26 cellular contexts compared by ENCODE assay signal in the genomic region with DNA sequence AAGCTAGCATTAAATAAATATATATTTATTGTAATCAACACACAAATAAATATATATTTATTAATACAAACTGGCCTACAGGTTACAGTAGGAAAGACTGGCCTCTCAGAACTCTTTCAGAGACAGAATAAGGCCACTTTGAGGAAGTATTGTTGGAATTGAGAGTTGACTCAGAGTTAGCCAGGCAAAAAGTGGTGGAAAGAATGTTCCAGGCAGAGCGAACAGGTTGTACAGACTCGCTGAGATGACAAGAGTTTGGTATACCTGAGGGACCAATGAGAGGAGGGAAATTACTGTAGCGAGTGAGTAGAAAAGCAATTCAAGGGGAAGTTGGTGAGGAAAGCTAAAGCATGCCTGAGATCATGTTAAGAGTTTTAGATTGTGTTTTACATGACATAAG. TPM values are rescaled to one million over a fixed set of nuclear protein-coding genes. Genes with fewer than 3 reads are reported as not detected.
DNase-seq lines count a peak whose midpoint lies in the region; ATAC-seq, FAIRE-seq and TF ChIP-seq lines count a peak whose summit lies in the region.
"Had no signal": no experiment of that assay in that cellular context is flagged by ENCODE, and none has a peak within 500 bp of the region (broad histone marks: within the 10 kb centered on the region; RNA-seq: fewer than 3 reads in every experiment).

No MANE protein-coding gene starts in this region.

- FAIRE-seq in keratinocyte (lab: Jason Lieb, UNC): peak; percentile 65
- FAIRE-seq: A549, D721Med, GM12891, GM18507, H1 had no signal

- H2AFZ ChIP-seq in keratinocyte (ENCODE audit: control insufficient read depth, low read length): no peak overlapping the region
- H2AFZ ChIP-seq: GM23248 had no signal

- peak; percentile 65 for DNase-seq in epithelial cell of esophagus (ENCODE audit: low read depth)
- no peak for DNase-seq in keratinocyte (ENCODE audit: low read depth, low spot score)
- DNase-seq in thyroid gland: peak; percentile 27 to 35
- no peak for DNase-seq in aorta
- no peak for DNase-seq in G401 (ENCODE audit: low spot score)
- DNase-seq: 8988T; ACHN; AML-193; BE2C; CD4-positive, alpha-beta T cell; CD8-positive, alpha-beta memory T cell; DMS 273 treated with DMSO at 0.1 percent for 48 hours; DMS79; EL; GF-D8; GM23248; H7; HCEC 1CT had no signal

- no peaks in the 10 kb centered on the region for H4K20me1 ChIP-seq in keratinocyte (ENCODE audit: control insufficient read depth, extremely low read depth, insufficient read depth, low read length)
- H4K20me1 ChIP-seq: BLaER1 treated with 17β-estradiol and CSF1 and Interleukin-3, amounts not matched to agents 10 nM and 100 nM had no signal

- H3K4me3 ChIP-seq in epithelial cell of esophagus (ENCODE audit: low read length): no peak overlapping the region
- no peak overlapping the region for H3K4me3 ChIP-seq in keratinocyte (ENCODE audit: control insufficient read depth in 2 of 3, extremely low read depth in 1 of 3, insufficient read depth in 2 of 3, low read depth in 1 of 3, low read length in 3 of 3)
- H3K4me3 ChIP-seq in thyroid gland (replicated peaks in 1 of 3): no peak overlapping the region
- H3K4me3 ChIP-seq in aorta (ENCODE audit: low read length in 2 of 2): no peak overlapping the region
- H3K4me3 ChIP-seq: A549; BLaER1 treated with 17β-estradiol and CSF1 and Interleukin-3, amounts not matched to agents 10 nM and 100 nM; GM23248 had no signal

- intact Hi-C loops in thyroid gland (cut with DNase I) (no loop called here), aorta (cut with DNase I) (no loop called here)

- H3K27me3 ChIP-seq in keratinocyte (ENCODE audit: control insufficient read depth, extremely low read depth, insufficient read depth, low read length) (no peaks in the 10 kb centered on the region), thyroid gland (no peaks in the 10 kb centered on the region), aorta (ENCODE audit: control insufficient read depth in 1 of 2, insufficient read depth in 2 of 2, low read length in 1 of 2) (no peaks in the 10 kb centered on the region)
- H3K27me3 ChIP-seq: BLaER1 treated with 17β-estradiol and CSF1 and Interleukin-3, amounts not matched to agents 10 nM and 100 nM had no signal

- H3K27ac ChIP-seq in keratinocyte (ENCODE audit: control insufficient read depth, insufficient read depth, low read length): no peak overlapping the region
- no peak overlapping the region for H3K27ac ChIP-seq in thyroid gland
- H3K27ac ChIP-seq in aorta (ENCODE audit: low read depth in 1 of 2, low read length in 2 of 2): no peak overlapping the region
- H3K27ac ChIP-seq: A549; BLaER1 treated with 17β-estradiol and CSF1 and Interleukin-3, amounts not matched to agents 10 nM and 100 nM; GM23248 had no signal

- dilution Hi-C loops in keratinocyte (cut with MboI; ENCODE audit: extremely low pct_ligation_motif_present, low sequenced_read_pairs): no loop called here

- 44 to 50% methylated on average over 3 of the region's 3 CpGs for WGBS in thyroid gland, 2 donors
- WGBS in aorta, 2 donors: 86 to 90% methylated on average over 3 of the region's 3 CpGs

- no peak overlapping the region for H3K4me2 ChIP-seq in keratinocyte (ENCODE audit: control insufficient read depth, extremely low read depth, insufficient read depth, low read depth, low read length)
- H3K4me2 ChIP-seq: A549; BLaER1 treated with 17β-estradiol and CSF1 and Interleukin-3, amounts not matched to agents 10 nM and 100 nM had no signal

- in situ Hi-C loops in G401 (cut with HindIII; ENCODE audit: low sequenced_read_pairs): no loop called here

- ATAC-seq in aorta (ENCODE audit: low FRiP score) (no peak), GM21786 (IDR thresholded peaks at IDR 0.05; ENCODE audit: unreplicated experiment) (no peak)
- ATAC-seq: A549 had no signal

- H3K9me3 ChIP-seq in keratinocyte (ENCODE audit: control insufficient read depth, low read depth, low read length) (no peaks in the 10 kb centered on the region), thyroid gland (no peaks in the 10 kb centered on the region), aorta (ENCODE audit: control insufficient read depth, low read length) (no peaks in the 10 kb centered on the region)
- H3K9me3 ChIP-seq: BE2C; BLaER1 treated with 17β-estradiol and CSF1 and Interleukin-3, amounts not matched to agents 10 nM and 100 nM had no signal

- TF ChIP-seq CTCF in epithelial cell of esophagus (IDR thresholded peaks at IDR 0.05; ENCODE audit: insufficient read depth, low read depth, low read length, missing control alignments): no peak
- TF ChIP-seq CTCF in keratinocyte (optimal IDR thresholded peaks at IDR 0.05 in 1 of 3, IDR thresholded peaks at IDR 0.05 in 1 of 3, conservative IDR thresholded peaks at IDR 0.05 in 1 of 3; ENCODE audit: extremely low read depth in 1 of 3, insufficient read depth in 2 of 3, low read length in 3 of 3): no peak
- no peak for TF ChIP-seq CTCF in thyroid gland (IDR thresholded peaks at IDR 0.05)

- no peak overlapping the region for H3K9ac ChIP-seq in keratinocyte (ENCODE audit: control insufficient read depth, extremely low read depth, insufficient read depth, low read length)
- H3K9ac ChIP-seq: BLaER1 treated with 17β-estradiol and CSF1 and Interleukin-3, amounts not matched to agents 10 nM and 100 nM; GM23248 had no signal

- H3K79me2 ChIP-seq in keratinocyte (ENCODE audit: control insufficient read depth, insufficient read depth, low read length): no peaks in the 10 kb centered on the region

- no peak for TF ChIP-seq POLR2A in thyroid gland (IDR thresholded peaks at IDR 0.05)

- H3K4me1 ChIP-seq in keratinocyte (ENCODE audit: control insufficient read depth, extremely low read depth, insufficient read depth, low read length): peaks cover 23% of the 10 kb centered on the region
- H3K4me1 ChIP-seq in thyroid gland: peaks cover 0 to 2% of the 10 kb centered on the region in 2 donors
- H3K4me1 ChIP-seq in aorta (ENCODE audit: control insufficient read depth in 1 of 2, insufficient read depth in 2 of 2, low read length in 2 of 2): no peaks in the 10 kb centered on the region
- H3K4me1 ChIP-seq: BE2C had no signal

- H3K36me3 ChIP-seq in keratinocyte (ENCODE audit: control insufficient read depth in 2 of 2, extremely low read depth in 1 of 2, insufficient read depth in 2 of 2, low read length in 2 of 2): no peaks in the 10 kb centered on the region
- no peaks in the 10 kb centered on the region for H3K36me3 ChIP-seq in thyroid gland
- no peaks in the 10 kb centered on the region for H3K36me3 ChIP-seq in aorta (ENCODE audit: control insufficient read depth in 1 of 2, insufficient read depth in 2 of 2, low read length in 1 of 2)
- H3K36me3 ChIP-seq: BE2C; BLaER1 treated with 17β-estradiol and CSF1 and Interleukin-3, amounts not matched to agents 10 nM and 100 nM had no signal

- H3K9me1 ChIP-seq in keratinocyte (ENCODE audit: control insufficient read depth, extremely low read depth, insufficient read depth, low read length): no peaks in the 10 kb centered on the region

RNA-seq across cellular contexts. Expression of gene XDH, which starts 19.0 kb away (rescaled TPM):
- polyA plus RNA-seq in keratinocyte: 27.7 to 55.4 TPM (median 40.6 TPM) in 3 replicates
- polyA plus RNA-seq in keratinocyte (2011; ENCODE audit: low read depth): 13.5 TPM
- 29.3 TPM in 2 replicates for polyA plus RNA-seq in keratinocyte (2011; cell fraction: cytosol; rRNA removed)
- polyA plus RNA-seq in keratinocyte (2011; cell fraction: nucleus; rRNA removed): 66.9 and 71.0 TPM in 2 replicates
- 22.6 and 51.8 TPM in 2 replicates for polyA plus RNA-seq in keratinocyte (2012; ENCODE audit: low replicate concordance)
- polyA minus RNA-seq in keratinocyte: 68.0 to 96.2 TPM (median 90.4 TPM) in 3 replicates
- 34.3 TPM for polyA minus RNA-seq in keratinocyte (2011; cell fraction: cytosol; rRNA and poly(A)+ RNA removed)
- 42.8 and 74.8 TPM in 2 replicates for polyA minus RNA-seq in keratinocyte (2011; cell fraction: nucleus; rRNA and poly(A)+ RNA removed)
- total RNA-seq in thyroid gland: 1 to 10 TPM in 2 of 4 donors, under 1 TPM in 1, not detected in 1; 0.13 to 2.6 (median 1.9) TPM
- not detected for total RNA-seq in aorta
- polyA plus RNA-seq in aorta: 1 to 10 TPM in 1 of 2 donors, under 1 TPM in 1; 0.03 to 5.0 TPM
- total RNA-seq in G401 (2014; rRNA removed; shearing (Covaris generic)): not detected in 2 replicates
- total RNA-seq: CD8-positive, alpha-beta memory T cell had no signal
- polyA plus RNA-seq: CD14-positive monocyte; CD8-positive, alpha-beta memory T cell had no signal

Comparison
In these comparisons a context has a peak if more than half of its experiments do, and no peak if none do; other contexts are left out.
1. DNase-seq: peak in epithelial cell of esophagus (single experiment) and thyroid gland (2 of 2); none in keratinocyte (single experiment), aorta (0 of 2) and G401 (single experiment).